10 cellular contexts compared by ENCODE assay signal in genomic region chr22:24153353-24153752, GRCh38. TPM values are rescaled to one million over a fixed set of nuclear protein-coding genes. Genes with fewer than 3 reads are reported as not detected.
DNase-seq lines count a peak whose midpoint lies in the region; ATAC-seq and TF ChIP-seq lines count a peak whose summit lies in the region.
"Had no signal": no experiment of that assay in that cellular context is flagged by ENCODE, and none has a peak within 500 bp of the region (broad histone marks: within the 10 kb centered on the region; RNA-seq: fewer than 3 reads in every experiment).

No MANE protein-coding gene starts in this region.

- H3K36me3 ChIP-seq in MM.1S (replicated peaks; ENCODE audit: insufficient read depth, low read length), result no peaks in the 10 kb centered on the region
- peaks cover 0 to 9% (median 0%) of the 10 kb centered on the region in 9 donors for H3K36me3 ChIP-seq in heart right ventricle

- H3K9me3 ChIP-seq in MM.1S (replicated peaks; ENCODE audit: insufficient read depth, low read length), result no peaks in the 10 kb centered on the region
- no peaks in the 10 kb centered on the region for H3K9me3 ChIP-seq in heart right ventricle

- H3K9me3 Mint-ChIP-seq in activated T-helper 2 cell treated with anti-CD3 and anti-CD28 coated beads, Interferon-gamma antibody, Interleukin-2, Interleukin-4, amounts not matched to agents 10 μg/mL and 5 μg/mL and 100 μg/mL, durations not matched to agents 14 hours and 24 hours and 36 hours, result no peaks in the 10 kb centered on the region

- peaks cover 27% of the 10 kb centered on the region for H3F3A ChIP-seq in MM.1S (ENCODE audit: insufficient read depth, low read length)

- H3K4me1 ChIP-seq in MM.1S (ENCODE audit: low read length) (peaks cover 42% of the 10 kb centered on the region), heart right ventricle (peaks cover 11 to 53% (median 31%) of the 10 kb centered on the region in 9 donors)

- intact Hi-C loops in activated T-helper 2 cell treated with anti-CD3 and anti-CD28 coated beads, Interferon-gamma antibody, Interleukin-2, Interleukin-4, amounts not matched to agents 10 μg/mL and 5 μg/mL and 100 μg/mL, durations not matched to agents 14 hours and 24 hours and 36 hours (cut with micrococcal nuclease), result loop anchor here (10.0 kb wide), 1 partner anchor 139 kb away; the partner anchor contains the start of gene CABIN1
- intact Hi-C loops in heart right ventricle (cut with DNase I), result no loop called here

- no peak overlapping the region for H3K9ac ChIP-seq in MM.1S (ENCODE audit: low read length)

- H3K4me3 ChIP-seq in MM.1S (ENCODE audit: low read length), result no peak overlapping the region
- H3K4me3 ChIP-seq in heart right ventricle, result no peak overlapping the region

- peak overlapping the region; percentile 67 for H3K27ac Mint-ChIP-seq in activated T-helper 2 cell treated with anti-CD3 and anti-CD28 coated beads, Interferon-gamma antibody, Interleukin-2, Interleukin-4, amounts not matched to agents 10 μg/mL and 5 μg/mL and 100 μg/mL, durations not matched to agents 14 hours and 24 hours and 36 hours

- peaks cover 16% of the 10 kb centered on the region for H3K36me3 Mint-ChIP-seq in activated T-helper 2 cell treated with anti-CD3 and anti-CD28 coated beads, Interferon-gamma antibody, Interleukin-2, Interleukin-4, amounts not matched to agents 10 μg/mL and 5 μg/mL and 100 μg/mL, durations not matched to agents 14 hours and 24 hours and 36 hours (ENCODE audit: low read depth)

- no peak overlapping the region for H3K4me2 ChIP-seq in MM.1S (ENCODE audit: low read depth, low read length)

- no peak overlapping the region for H3K4me3 Mint-ChIP-seq in activated T-helper 2 cell treated with anti-CD3 and anti-CD28 coated beads, Interferon-gamma antibody, Interleukin-2, Interleukin-4, amounts not matched to agents 10 μg/mL and 5 μg/mL and 100 μg/mL, durations not matched to agents 14 hours and 24 hours and 36 hours (ENCODE audit: low read depth)

- no peaks in the 10 kb centered on the region for H3K27me3 Mint-ChIP-seq in activated T-helper 2 cell treated with anti-CD3 and anti-CD28 coated beads, Interferon-gamma antibody, Interleukin-2, Interleukin-4, amounts not matched to agents 10 μg/mL and 5 μg/mL and 100 μg/mL, durations not matched to agents 14 hours and 24 hours and 36 hours (ENCODE audit: low read depth)

- TF ChIP-seq CTCF in MM.1S (IDR thresholded peaks at IDR 0.05; ENCODE audit: low read length) (no peak), heart right ventricle (IDR thresholded peaks at IDR 0.05) (no peak)

- no peak for ATAC-seq in heart right ventricle
- ATAC-seq: SK-N-SH treated with all-trans-retinoic acid at 6 μM for 48 hours had no signal

- H3K4me1 Mint-ChIP-seq in activated T-helper 2 cell treated with anti-CD3 and anti-CD28 coated beads, Interferon-gamma antibody, Interleukin-2, Interleukin-4, amounts not matched to agents 10 μg/mL and 5 μg/mL and 100 μg/mL, durations not matched to agents 14 hours and 24 hours and 36 hours (ENCODE audit: low read depth), result peaks cover 41% of the 10 kb centered on the region

- WGBS in heart right ventricle, 2 donors, result 72 to 88% methylated on average over 3 of the region's 3 CpGs

- no peaks in the 10 kb centered on the region for H4K20me1 ChIP-seq in MM.1S (ENCODE audit: insufficient read depth, low read length)

- H3K27ac ChIP-seq in MM.1S (ENCODE audit: low read length), result peak overlapping the region; percentile 14; the same call in 1 of the 2 replicates
- H3K27ac ChIP-seq in heart right ventricle, result peak overlapping the region in 1 of 10 donors; percentile 90

- peak; percentile 20 for DNase-seq in CD1c-positive myeloid dendritic cell (ENCODE audit: extremely low spot score)
- no peak for DNase-seq in MM.1S
- DNase-seq in activated T-helper 2 cell treated with anti-CD3 and anti-CD28 coated beads, Interferon-gamma antibody, Interleukin-2, Interleukin-4, amounts not matched to agents 10 μg/mL and 5 μg/mL and 100 μg/mL, durations not matched to agents 14 hours and 24 hours and 36 hours (ENCODE audit: low spot score), result no peak
- peak; percentile 47 for DNase-seq in iris pigment epithelial cell (ENCODE audit: low read depth)
- no peak for DNase-seq in retina
- no peak for DNase-seq in heart right ventricle
- no peak for DNase-seq in NCI-H2227 treated with DMSO at 0.1 percent for 48 hours (lab: John Stamatoyannopoulos, UW)
- DNase-seq in NCI-H2171 (lab: John Stamatoyannopoulos, UW), result no peak
- DNase-seq: amniotic stem cell had no signal

- H3K9me2 ChIP-seq in MM.1S (replicated peaks; ENCODE audit: insufficient read depth, low read length), result no peaks in the 10 kb centered on the region

- H2AFZ ChIP-seq in MM.1S (ENCODE audit: low read length), result no peak overlapping the region

- H3K27me3 ChIP-seq in MM.1S (replicated peaks; ENCODE audit: insufficient read depth, low read length), result no peaks in the 10 kb centered on the region
- no peaks in the 10 kb centered on the region for H3K27me3 ChIP-seq in heart right ventricle

- H3K79me2 ChIP-seq in MM.1S (ENCODE audit: low read length), result peaks cover 30% of the 10 kb centered on the region

RNA-seq across cellular contexts. Expression of gene SUSD2, which starts 27.9 kb away (rescaled TPM):
- total RNA-seq in activated T-helper 2 cell treated with anti-CD3 and anti-CD28 coated beads, Interferon-gamma antibody, Interleukin-2, Interleukin-4, amounts not matched to agents 10 μg/mL and 5 μg/mL and 100 μg/mL, durations not matched to agents 14 hours and 24 hours and 36 hours, result 0.32 and 0.64 TPM in 2 replicates
- 1 to 10 TPM in 6 of 10 donors, under 1 TPM in 4; 0.57 to 6.7 (median 1.5) TPM for total RNA-seq in heart right ventricle
- 1 to 10 TPM; 5.4 to 6.5 TPM for polyA plus RNA-seq in heart right ventricle

Comparison
In these comparisons a context has a peak if more than half of its experiments do, and no peak if none do; other contexts are left out.
1. DNase-seq: peak in CD1c-positive myeloid dendritic cell (single experiment) and iris pigment epithelial cell (single experiment); none in MM.1S (single experiment), activated T-helper 2 cell treated with anti-CD3 and anti-CD28 coated beads, Interferon-gamma antibody, Interleukin-2, Interleukin-4, amounts not matched to agents 10 μg/mL and 5 μg/mL and 100 μg/mL, durations not matched to agents 14 hours and 24 hours and 36 hours (single experiment), retina (single experiment), heart right ventricle (0 of 2), NCI-H2227 treated with DMSO at 0.1 percent for 48 hours (single experiment) and NCI-H2171 (single experiment).